34 cellular contexts compared by ENCODE assay signal in the genomic region with DNA sequence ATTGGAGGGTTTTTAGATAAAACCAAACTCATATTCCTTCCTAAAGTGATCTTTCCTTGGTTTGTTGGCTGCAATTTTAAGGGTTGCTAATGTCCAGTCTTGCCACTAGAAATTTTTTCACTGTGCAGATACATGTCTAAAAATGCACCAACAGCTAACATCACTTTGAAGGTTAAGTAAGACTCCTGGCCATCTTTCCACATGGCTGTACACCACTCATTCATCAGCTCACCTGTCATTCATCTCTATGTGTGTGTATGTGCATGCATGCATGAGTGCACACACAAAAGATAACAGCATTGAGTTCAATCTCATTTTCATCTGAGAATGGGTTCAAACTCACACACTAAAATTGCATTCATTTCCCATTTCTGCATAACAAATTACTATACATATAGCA.
"Had no signal": no experiment of that assay in that cellular context is flagged by ENCODE, and none has a peak within 500 bp of the region (broad histone marks: within the 10 kb centered on the region; RNA-seq: fewer than 3 reads in every experiment).

No MANE protein-coding gene starts in this region.

- H3K9ac ChIP-seq: KMS-11 had no signal

- H3K4me2 ChIP-seq: KMS-11 had no signal

- H3K9me3 ChIP-seq: MG63 had no signal

- H3K27ac ChIP-seq: KMS-11 had no signal

- DNase-seq: Karpas-422, Kasumi-1, MG63, MM.1S, MV-4-11, NCI-H1048, NCI-H1092, NCI-H1092 treated with DMSO at 0.1 percent for 48 hours, NCI-H1105, NCI-H1105 treated with DMSO at 0.1 percent for 48 hours, NCI-H1417, NCI-H1417 treated with DMSO at 0.1 percent for 48 hours, NCI-H1436, NCI-H1436 treated with DMSO at 0.1 percent for 48 hours, NCI-H146, NCI-H1694, NCI-H1694 treated with DMSO at 0.1 percent for 48 hours, NCI-H187, NCI-H187 treated with DMSO at 0.1 percent for 48 hours, NCI-H1930, NCI-H2029, NCI-H2029 treated with DMSO at 0.1 percent for 48 hours, NCI-H2081, NCI-H2081 treated with DMSO at 0.1 percent for 48 hours, NCI-H2107, NCI-H2171, NCI-H2171 treated with DMSO at 0.1 percent for 48 hours, NCI-H2227 treated with DMSO at 0.1 percent for 48 hours, NCI-H226, NCI-H345, NCI-H446, NCI-H446 treated with DMSO at 0.1 percent for 48 hours, NCI-H510A had no signal

- H3K36me3 ChIP-seq: MG63 had no signal

- H3K4me3 ChIP-seq: MG63 had no signal

- H3K27me3 ChIP-seq: MG63 had no signal
